ENCODE assay signal across 1 cellular context in the genomic region with DNA sequence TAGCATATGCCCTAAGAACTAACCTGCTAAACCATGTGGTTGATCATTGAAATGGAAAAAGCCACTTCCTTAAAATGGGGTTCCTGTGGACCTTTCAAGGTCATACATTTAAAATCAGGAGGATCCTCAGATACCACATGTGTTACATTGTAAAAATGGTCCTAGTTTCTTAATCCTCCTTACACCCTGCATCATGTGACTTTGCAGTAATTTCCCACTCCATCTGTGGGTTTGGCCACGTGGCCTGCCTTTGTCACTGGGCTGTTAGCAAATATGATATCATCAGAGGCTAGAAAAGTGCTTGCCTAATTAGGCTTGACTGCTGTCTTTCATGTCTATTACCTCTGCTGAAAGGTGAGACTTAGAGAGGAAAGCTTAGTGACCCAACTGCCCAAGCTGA.
TF ChIP-seq lines count a peak whose summit lies in the region.

No MANE protein-coding gene starts in this region.

TF ChIP-seq in GM12878, 131 proteins besides CTCF, POLR2A, EP300 and RAD21 (continued from another document and continues in another):
- TF ChIP-seq, protein P1, sequence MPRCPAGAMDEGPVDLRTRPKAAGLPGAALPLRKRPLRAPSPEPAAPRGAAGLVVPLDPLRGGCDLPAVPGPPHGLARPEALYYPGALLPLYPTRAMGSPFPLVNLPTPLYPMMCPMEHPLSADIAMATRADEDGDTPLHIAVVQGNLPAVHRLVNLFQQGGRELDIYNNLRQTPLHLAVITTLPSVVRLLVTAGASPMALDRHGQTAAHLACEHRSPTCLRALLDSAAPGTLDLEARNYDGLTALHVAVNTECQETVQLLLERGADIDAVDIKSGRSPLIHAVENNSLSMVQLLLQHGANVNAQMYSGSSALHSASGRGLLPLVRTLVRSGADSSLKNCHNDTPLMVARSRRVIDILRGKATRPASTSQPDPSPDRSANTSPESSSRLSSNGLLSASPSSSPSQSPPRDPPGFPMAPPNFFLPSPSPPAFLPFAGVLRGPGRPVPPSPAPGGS (IDR thresholded peaks at IDR 0.05; ENCODE audit: borderline replicate concordance, insufficient read depth, low read depth, low read length, poor library complexity, severe bottlenecking) = no peak
- TF ChIP-seq, protein P2, sequence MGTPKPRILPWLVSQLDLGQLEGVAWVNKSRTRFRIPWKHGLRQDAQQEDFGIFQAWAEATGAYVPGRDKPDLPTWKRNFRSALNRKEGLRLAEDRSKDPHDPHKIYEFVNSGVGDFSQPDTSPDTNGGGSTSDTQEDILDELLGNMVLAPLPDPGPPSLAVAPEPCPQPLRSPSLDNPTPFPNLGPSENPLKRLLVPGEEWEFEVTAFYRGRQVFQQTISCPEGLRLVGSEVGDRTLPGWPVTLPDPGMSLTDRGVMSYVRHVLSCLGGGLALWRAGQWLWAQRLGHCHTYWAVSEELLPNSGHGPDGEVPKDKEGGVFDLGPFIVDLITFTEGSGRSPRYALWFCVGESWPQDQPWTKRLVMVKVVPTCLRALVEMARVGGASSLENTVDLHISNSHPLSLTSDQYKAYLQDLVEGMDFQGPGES (IDR thresholded peaks at IDR 0.05) = no peak
- TF ChIP-seq ASH2L (IDR thresholded peaks at IDR 0.05; ENCODE audit: borderline replicate concordance, low read depth) (no peak), ATF7 (IDR thresholded peaks at IDR 0.05; ENCODE audit: low read depth) (peak; percentile 63), IKZF1 (conservative IDR thresholded peaks at IDR 0.05) (peak; percentile 30; the same call in 1 of the 2 replicates), RFX5 (IDR thresholded peaks at IDR 0.05; ENCODE audit: low read depth, low read length) (no peak), POU2F2 (IDR thresholded peaks at IDR 0.05; ENCODE audit: borderline replicate concordance, low read depth, low read length) (no peak), HDAC2 (IDR thresholded peaks at IDR 0.05) (no peak), BRCA1 (IDR thresholded peaks at IDR 0.05; ENCODE audit: low read depth, low read length) (no peak), KAT2A (conservative IDR thresholded peaks at IDR 0.05; ENCODE audit: control insufficient read depth, low read depth, low read length) (no peak), ESRRA (IDR thresholded peaks at IDR 0.05; ENCODE audit: low read length) (no peak), CEBPZ (IDR thresholded peaks at IDR 0.05; ENCODE audit: low read depth, low read length) (no peak), NFXL1 (IDR thresholded peaks at IDR 0.05; ENCODE audit: borderline replicate concordance) (no peak), ZNF622 (IDR thresholded peaks at IDR 0.05) (no peak), MYB (IDR thresholded peaks at IDR 0.05; ENCODE audit: borderline replicate concordance, low read depth, low read length) (no peak), CREB1 (IDR thresholded peaks at IDR 0.05; ENCODE audit: low read depth) (no peak), ZNF217 (IDR thresholded peaks at IDR 0.05) (no peak), BCL11A (IDR thresholded peaks at IDR 0.05; ENCODE audit: low read depth, low read length) (no peak), CHD1 (IDR thresholded peaks at IDR 0.05; ENCODE audit: low read depth, low read length) (no peak), CREM (IDR thresholded peaks at IDR 0.05; ENCODE audit: low read depth) (no peak), LARP7 (IDR thresholded peaks at IDR 0.05) (no peak), ATF3 (IDR thresholded peaks at IDR 0.05; ENCODE audit: borderline replicate concordance, extremely low read depth, low read depth, low read length) (no peak), SREBF1 (IDR thresholded peaks at IDR 0.05; ENCODE audit: low read length) (no peak), GATAD2B (conservative IDR thresholded peaks at IDR 0.05; ENCODE audit: low read depth) (no peak), EGR1 (IDR thresholded peaks at IDR 0.05; ENCODE audit: borderline replicate concordance in 1 of 2, low read depth in 2 of 2, low read length in 2 of 2) (no peak), FOS (IDR thresholded peaks at IDR 0.05; ENCODE audit: borderline replicate concordance, extremely low read depth, insufficient read length) (no peak), ZNF207 (IDR thresholded peaks at IDR 0.05; ENCODE audit: borderline replicate concordance) (no peak), FOXM1 (IDR thresholded peaks at IDR 0.05; ENCODE audit: low read depth, low read length) (no peak), RBBP5 (conservative IDR thresholded peaks at IDR 0.05) (no peak), RUNX3 (IDR thresholded peaks at IDR 0.05; ENCODE audit: low read length) (peak; percentile 35), SP1 (IDR thresholded peaks at IDR 0.05; ENCODE audit: low read depth, low read length) (no peak), ZBTB40 (IDR thresholded peaks at IDR 0.05; ENCODE audit: borderline replicate concordance) (no peak), ZNF24 (IDR thresholded peaks at IDR 0.05) (no peak), RB1 (IDR thresholded peaks at IDR 0.05; ENCODE audit: borderline replicate concordance) (no peak), NFYA (IDR thresholded peaks at IDR 0.05; ENCODE audit: borderline replicate concordance, low read depth, low read length) (no peak), TCF12 (IDR thresholded peaks at IDR 0.05; ENCODE audit: low read depth, low read length) (no peak), ZZZ3 (IDR thresholded peaks at IDR 0.05; ENCODE audit: control insufficient read depth, insufficient read length, low read depth) (no peak), WRNIP1 (IDR thresholded peaks at IDR 0.05; ENCODE audit: borderline replicate concordance, low read depth, low read length) (no peak), MEF2A (IDR thresholded peaks at IDR 0.05; ENCODE audit: insufficient read depth, low read depth, low read length) (no peak), CBFB (IDR thresholded peaks at IDR 0.05; ENCODE audit: low read depth) (no peak), HDGF (IDR thresholded peaks at IDR 0.05) (no peak), POLR2AphosphoS2 (IDR thresholded peaks at IDR 0.05; ENCODE audit: low read depth, low read length) (no peak), RAD51 (IDR thresholded peaks at IDR 0.05) (peak; percentile 96), KDM1A (IDR thresholded peaks at IDR 0.05; ENCODE audit: borderline replicate concordance) (no peak), SMARCA5 (IDR thresholded peaks at IDR 0.05) (no peak)
- TF ChIP-seq, protein P3, sequence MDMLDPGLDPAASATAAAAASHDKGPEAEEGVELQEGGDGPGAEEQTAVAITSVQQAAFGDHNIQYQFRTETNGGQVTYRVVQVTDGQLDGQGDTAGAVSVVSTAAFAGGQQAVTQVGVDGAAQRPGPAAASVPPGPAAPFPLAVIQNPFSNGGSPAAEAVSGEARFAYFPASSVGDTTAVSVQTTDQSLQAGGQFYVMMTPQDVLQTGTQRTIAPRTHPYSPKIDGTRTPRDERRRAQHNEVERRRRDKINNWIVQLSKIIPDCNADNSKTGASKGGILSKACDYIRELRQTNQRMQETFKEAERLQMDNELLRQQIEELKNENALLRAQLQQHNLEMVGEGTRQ (IDR thresholded peaks at IDR 0.05; ENCODE audit: borderline replicate concordance, low read depth, low read length) = peak; percentile 74
- TF ChIP-seq, protein P4, sequence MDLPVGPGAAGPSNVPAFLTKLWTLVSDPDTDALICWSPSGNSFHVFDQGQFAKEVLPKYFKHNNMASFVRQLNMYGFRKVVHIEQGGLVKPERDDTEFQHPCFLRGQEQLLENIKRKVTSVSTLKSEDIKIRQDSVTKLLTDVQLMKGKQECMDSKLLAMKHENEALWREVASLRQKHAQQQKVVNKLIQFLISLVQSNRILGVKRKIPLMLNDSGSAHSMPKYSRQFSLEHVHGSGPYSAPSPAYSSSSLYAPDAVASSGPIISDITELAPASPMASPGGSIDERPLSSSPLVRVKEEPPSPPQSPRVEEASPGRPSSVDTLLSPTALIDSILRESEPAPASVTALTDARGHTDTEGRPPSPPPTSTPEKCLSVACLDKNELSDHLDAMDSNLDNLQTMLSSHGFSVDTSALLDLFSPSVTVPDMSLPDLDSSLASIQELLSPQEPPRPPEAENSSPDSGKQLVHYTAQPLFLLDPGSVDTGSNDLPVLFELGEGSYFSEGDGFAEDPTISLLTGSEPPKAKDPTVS (IDR thresholded peaks at IDR 0.05; ENCODE audit: low read depth, low read length) = no peak
- TF ChIP-seq, protein P5, sequence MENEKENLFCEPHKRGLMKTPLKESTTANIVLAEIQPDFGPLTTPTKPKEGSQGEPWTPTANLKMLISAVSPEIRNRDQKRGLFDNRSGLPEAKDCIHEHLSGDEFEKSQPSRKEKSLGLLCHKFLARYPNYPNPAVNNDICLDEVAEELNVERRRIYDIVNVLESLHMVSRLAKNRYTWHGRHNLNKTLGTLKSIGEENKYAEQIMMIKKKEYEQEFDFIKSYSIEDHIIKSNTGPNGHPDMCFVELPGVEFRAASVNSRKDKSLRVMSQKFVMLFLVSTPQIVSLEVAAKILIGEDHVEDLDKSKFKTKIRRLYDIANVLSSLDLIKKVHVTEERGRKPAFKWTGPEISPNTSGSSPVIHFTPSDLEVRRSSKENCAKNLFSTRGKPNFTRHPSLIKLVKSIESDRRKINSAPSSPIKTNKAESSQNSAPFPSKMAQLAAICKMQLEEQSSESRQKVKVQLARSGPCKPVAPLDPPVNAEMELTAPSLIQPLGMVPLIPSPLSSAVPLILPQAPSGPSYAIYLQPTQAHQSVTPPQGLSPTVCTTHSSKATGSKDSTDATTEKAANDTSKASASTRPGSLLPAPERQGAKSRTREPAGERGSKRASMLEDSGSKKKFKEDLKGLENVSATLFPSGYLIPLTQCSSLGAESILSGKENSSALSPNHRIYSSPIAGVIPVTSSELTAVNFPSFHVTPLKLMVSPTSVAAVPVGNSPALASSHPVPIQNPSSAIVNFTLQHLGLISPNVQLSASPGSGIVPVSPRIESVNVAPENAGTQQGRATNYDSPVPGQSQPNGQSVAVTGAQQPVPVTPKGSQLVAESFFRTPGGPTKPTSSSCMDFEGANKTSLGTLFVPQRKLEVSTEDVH (IDR thresholded peaks at IDR 0.05; ENCODE audit: low read depth, partially characterized antibody) = no peak
- TF ChIP-seq, protein P6, sequence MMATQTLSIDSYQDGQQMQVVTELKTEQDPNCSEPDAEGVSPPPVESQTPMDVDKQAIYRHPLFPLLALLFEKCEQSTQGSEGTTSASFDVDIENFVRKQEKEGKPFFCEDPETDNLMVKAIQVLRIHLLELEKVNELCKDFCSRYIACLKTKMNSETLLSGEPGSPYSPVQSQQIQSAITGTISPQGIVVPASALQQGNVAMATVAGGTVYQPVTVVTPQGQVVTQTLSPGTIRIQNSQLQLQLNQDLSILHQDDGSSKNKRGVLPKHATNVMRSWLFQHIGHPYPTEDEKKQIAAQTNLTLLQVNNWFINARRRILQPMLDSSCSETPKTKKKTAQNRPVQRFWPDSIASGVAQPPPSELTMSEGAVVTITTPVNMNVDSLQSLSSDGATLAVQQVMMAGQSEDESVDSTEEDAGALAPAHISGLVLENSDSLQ (IDR thresholded peaks at IDR 0.05) = no peak
